Comparison of ENCODE assay signal across 15 cellular contexts in the genomic region with DNA sequence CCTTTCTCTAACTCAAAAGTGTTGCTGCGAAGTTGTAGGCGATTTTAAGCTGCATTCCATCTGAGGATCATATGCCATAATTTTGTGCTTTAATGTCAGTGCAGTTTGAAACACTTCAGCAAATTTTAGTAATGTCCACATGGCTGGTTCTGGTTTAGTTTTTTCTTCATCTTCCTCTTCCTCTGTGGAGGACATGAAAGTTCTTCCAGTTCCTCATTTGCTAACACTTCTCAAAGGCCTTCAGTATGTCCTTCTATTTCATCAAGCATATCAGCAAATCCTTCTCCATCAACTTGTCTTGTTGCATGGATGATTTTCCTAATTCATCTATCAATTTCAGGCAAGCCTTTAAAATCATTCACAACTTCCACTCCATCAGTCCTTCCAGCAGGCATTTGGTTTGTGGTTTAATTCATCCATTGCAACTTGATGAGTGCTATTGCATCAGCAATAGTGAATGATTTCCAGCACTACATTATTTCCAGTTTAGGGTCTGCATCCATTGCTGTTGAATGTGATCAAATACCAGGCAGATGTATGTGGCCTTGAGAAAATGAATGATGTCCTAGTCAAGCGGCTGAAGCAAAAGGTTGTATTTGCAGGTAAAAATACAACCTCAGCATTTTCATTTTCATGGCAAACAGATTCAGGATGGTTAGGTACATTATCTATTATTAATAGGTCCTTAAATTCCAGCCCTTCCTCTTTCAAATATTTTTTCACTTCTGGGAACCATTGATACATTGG. TPM values are rescaled to one million over a fixed set of nuclear protein-coding genes. Genes with fewer than 3 reads are reported as not detected.
DNase-seq lines count a peak whose midpoint lies in the region; ATAC-seq and TF ChIP-seq lines count a peak whose summit lies in the region.
"Had no signal": no experiment of that assay in that cellular context is flagged by ENCODE, and none has a peak within 500 bp of the region (broad histone marks: within the 10 kb centered on the region; RNA-seq: fewer than 3 reads in every experiment).

No MANE protein-coding gene starts in this region.

- no peak overlapping the region for H3K4me3 ChIP-seq in astrocyte of the spinal cord (ENCODE audit: low read depth, low read length)
- H3K4me3 ChIP-seq in upper lobe of right lung: no peak overlapping the region
- H3K4me3 ChIP-seq in naive thymus-derived CD4-positive, alpha-beta T cell (ENCODE audit: low read length): no peak overlapping the region
- H3K4me3 ChIP-seq: pancreas had no signal

- H3K27ac Mint-ChIP-seq in stimulated activated naive CD8-positive, alpha-beta T cell treated with anti-CD3 and anti-CD28 coated beads, Interleukin-15, Interleukin-2, amounts not matched to agents 100 ng/mL and 50 ng/mL, for 24 hours: peak overlapping the region; percentile 29
- peak overlapping the region in 2 of 9 donors; percentile 45 to 88 for H3K27ac Mint-ChIP-seq in naive thymus-derived CD4-positive, alpha-beta T cell
- H3K27ac Mint-ChIP-seq: activated naive CD4-positive, alpha-beta T cell treated with anti-CD3 and anti-CD28 coated beads, Interleukin-2, amount 10 ng/mL, durations not matched to agents 7 days and 5 days; mesothelial cell of epicardium had no signal

- CTCF ChIA-PET in naive thymus-derived CD4-positive, alpha-beta T cell (lab: Charles Lee): no interaction called here

- H3K36me3 Mint-ChIP-seq in stimulated activated naive CD8-positive, alpha-beta T cell treated with anti-CD3 and anti-CD28 coated beads, Interleukin-15, Interleukin-2, amounts not matched to agents 100 ng/mL and 50 ng/mL, for 24 hours (ENCODE audit: low read depth): peaks cover 45% of the 10 kb centered on the region
- peaks cover 5 to 57% (median 32%) of the 10 kb centered on the region in 5 donors for H3K36me3 Mint-ChIP-seq in naive thymus-derived CD4-positive, alpha-beta T cell

- H3K4me1 Mint-ChIP-seq in stimulated activated naive CD8-positive, alpha-beta T cell treated with anti-CD3 and anti-CD28 coated beads, Interleukin-15, Interleukin-2, amounts not matched to agents 100 ng/mL and 50 ng/mL, for 24 hours (ENCODE audit: low read depth): peaks cover 21% of the 10 kb centered on the region
- peaks cover 10 to 55% (median 39%) of the 10 kb centered on the region in 7 donors for H3K4me1 Mint-ChIP-seq in naive thymus-derived CD4-positive, alpha-beta T cell

- in situ Hi-C loops in astrocyte of the spinal cord (cut with HindIII; ENCODE audit: low sequenced_read_pairs): no loop called here

- peaks cover 17% of the 10 kb centered on the region for H3K36me3 ChIP-seq in upper lobe of right lung
- peaks cover 7 to 31% (median 8%) of the 10 kb centered on the region in 3 experiments for H3K36me3 ChIP-seq in naive thymus-derived CD4-positive, alpha-beta T cell (ENCODE audit: control insufficient read depth in 2 of 3, insufficient read depth in 3 of 3, low read length in 3 of 3)

- POLR2A ChIA-PET in naive thymus-derived CD4-positive, alpha-beta T cell (lab: Charles Lee): interaction anchor here (0.8 kb wide), 1 partner anchor 108 kb away, joined by 3 read pairs; no protein-coding TSS in a partner anchor

- H3K4me1 ChIP-seq in upper lobe of right lung: no peaks in the 10 kb centered on the region
- no peaks in the 10 kb centered on the region for H3K4me1 ChIP-seq in naive thymus-derived CD4-positive, alpha-beta T cell (ENCODE audit: control insufficient read depth in 2 of 2, insufficient read depth in 2 of 2, low read length in 2 of 2)
- H3K4me1 ChIP-seq: pancreas had no signal

- no peaks in the 10 kb centered on the region for H3K27me3 ChIP-seq in upper lobe of right lung
- H3K27me3 ChIP-seq in naive thymus-derived CD4-positive, alpha-beta T cell (ENCODE audit: control insufficient read depth in 2 of 2, insufficient read depth in 2 of 2, low read length in 2 of 2): no peaks in the 10 kb centered on the region
- H3K27me3 ChIP-seq: pancreas had no signal

- ATAC-seq in stimulated activated naive CD8-positive, alpha-beta T cell treated with anti-CD3 and anti-CD28 coated beads, Interleukin-15, Interleukin-2, amounts not matched to agents 100 U/mL and 50 U/mL, for 24 hours: no peak
- peak; percentile 62 for ATAC-seq in upper lobe of right lung
- no peak for ATAC-seq in naive thymus-derived CD4-positive, alpha-beta T cell

- H3K4me3 Mint-ChIP-seq in stimulated activated naive CD8-positive, alpha-beta T cell treated with anti-CD3 and anti-CD28 coated beads, Interleukin-15, Interleukin-2, amounts not matched to agents 100 ng/mL and 50 ng/mL, for 24 hours: no peak overlapping the region
- H3K4me3 Mint-ChIP-seq in naive thymus-derived CD4-positive, alpha-beta T cell: peak overlapping the region in 1 of 10 donors; percentile 7
- H3K4me3 Mint-ChIP-seq: activated naive CD4-positive, alpha-beta T cell treated with anti-CD3 and anti-CD28 coated beads, Interleukin-2, amount 10 ng/mL, durations not matched to agents 7 days and 5 days; mesothelial cell of epicardium had no signal

- H3K27me3 Mint-ChIP-seq in stimulated activated naive CD8-positive, alpha-beta T cell treated with anti-CD3 and anti-CD28 coated beads, Interleukin-15, Interleukin-2, amounts not matched to agents 100 ng/mL and 50 ng/mL, for 24 hours: no peaks in the 10 kb centered on the region
- H3K27me3 Mint-ChIP-seq in naive thymus-derived CD4-positive, alpha-beta T cell: no peaks in the 10 kb centered on the region
- H3K27me3 Mint-ChIP-seq: activated naive CD4-positive, alpha-beta T cell treated with anti-CD3 and anti-CD28 coated beads, Interleukin-2, amount 10 ng/mL, durations not matched to agents 7 days and 5 days had no signal

- H3K27ac ChIP-seq in upper lobe of right lung: no peak overlapping the region
- H3K27ac ChIP-seq in naive thymus-derived CD4-positive, alpha-beta T cell (ENCODE audit: low read depth, low read length): no peak overlapping the region
- H3K27ac ChIP-seq: pancreas had no signal

- no peaks in the 10 kb centered on the region for H3K9me3 ChIP-seq in upper lobe of right lung
- H3K9me3 ChIP-seq in naive thymus-derived CD4-positive, alpha-beta T cell (ENCODE audit: control insufficient read depth in 2 of 3, low read length in 3 of 3): no peaks in the 10 kb centered on the region
- H3K9me3 ChIP-seq: pancreas had no signal

- DNase-seq in stimulated activated naive CD8-positive, alpha-beta T cell treated with anti-CD3 and anti-CD28 coated beads, Interleukin-15, Interleukin-2, amounts not matched to agents 100 U/mL and 50 U/mL, for 24 hours: no peak
- DNase-seq in NOMO-1 treated with dmso at 0.1 percent for 144 hours (lab: John Stamatoyannopoulos, UW; ENCODE audit: unreplicated experiment) (peak; percentile 5), astrocyte of the spinal cord (ENCODE audit: low read depth, low spot score) (peak; percentile 21), upper lobe of right lung (no peak)
- DNase-seq in activated effector memory CD4-positive, alpha-beta T cell treated with Interleukin-2 at 50 U/mL for 16 hours: no peak
- DNase-seq in naive thymus-derived CD4-positive, alpha-beta T cell: no peak
- DNase-seq in activated CD4-positive, alpha-beta T cell treated with anti-CD3 and anti-CD28 coated beads for 1 hour: no peak
- DNase-seq: activated naive CD4-positive, alpha-beta T cell treated with anti-CD3 and anti-CD28 coated beads, Interleukin-2, amount 10 ng/mL, durations not matched to agents 7 days and 5 days; DMS79 treated with DMSO at 0.1 percent for 48 hours; NCI-H187; NCI-H82; pancreas; T-helper 1 cell had no signal

- H3K9me3 Mint-ChIP-seq in stimulated activated naive CD8-positive, alpha-beta T cell treated with anti-CD3 and anti-CD28 coated beads, Interleukin-15, Interleukin-2, amounts not matched to agents 100 ng/mL and 50 ng/mL, for 24 hours: no peaks in the 10 kb centered on the region
- no peaks in the 10 kb centered on the region for H3K9me3 Mint-ChIP-seq in naive thymus-derived CD4-positive, alpha-beta T cell
- H3K9me3 Mint-ChIP-seq: activated naive CD4-positive, alpha-beta T cell treated with anti-CD3 and anti-CD28 coated beads, Interleukin-2, amount 10 ng/mL, durations not matched to agents 7 days and 5 days; mesothelial cell of epicardium had no signal

- TF ChIP-seq CTCF in astrocyte of the spinal cord (IDR thresholded peaks at IDR 0.05; ENCODE audit: low read depth, low read length) (no peak), upper lobe of right lung (IDR thresholded peaks at IDR 0.05) (no peak)

- intact Hi-C loops in upper lobe of right lung (cut with DNase I): no loop called here
- intact Hi-C loops in naive thymus-derived CD4-positive, alpha-beta T cell (cut with micrococcal nuclease): no loop called here

RNA-seq across cellular contexts. Expression of a gene that starts 20.2 kb away (rescaled TPM):
- 5.8 TPM for total RNA-seq in upper lobe of right lung
- 10 to 100 TPM; 12.1 to 14.2 (median 13.2) TPM for total RNA-seq in naive thymus-derived CD4-positive, alpha-beta T cell
- 10 to 100 TPM; 17.7 to 20.7 TPM for polyA plus RNA-seq in naive thymus-derived CD4-positive, alpha-beta T cell

Comparison
In these comparisons a context has a peak if more than half of its experiments do, and no peak if none do; other contexts are left out.
1. DNase-seq: peak in NOMO-1 treated with dmso at 0.1 percent for 144 hours (single experiment) and astrocyte of the spinal cord (single experiment); none in stimulated activated naive CD8-positive, alpha-beta T cell treated with anti-CD3 and anti-CD28 coated beads, Interleukin-15, Interleukin-2, amounts not matched to agents 100 U/mL and 50 U/mL, for 24 hours (single experiment), upper lobe of right lung (single experiment), activated effector memory CD4-positive, alpha-beta T cell treated with Interleukin-2 at 50 U/mL for 16 hours (single experiment), naive thymus-derived CD4-positive, alpha-beta T cell (0 of 9) and activated CD4-positive, alpha-beta T cell treated with anti-CD3 and anti-CD28 coated beads for 1 hour (single experiment).